ENCODE assay signal across 9 cellular contexts in genomic region chr7:137932881-137933269, GRCh38.
DNase-seq lines count a peak whose midpoint lies in the region; ATAC-seq and TF ChIP-seq lines count a peak whose summit lies in the region.
"Had no signal": no experiment of that assay in that cellular context is flagged by ENCODE, and none has a peak within 500 bp of the region (broad histone marks: within the 10 kb centered on the region; RNA-seq: fewer than 3 reads in every experiment).

No MANE protein-coding gene starts in this region.

- intact Hi-C loops in MCF 10A (cut with micrococcal nuclease): no loop called here

- no peak for TF ChIP-seq CTCF in HFFc6 (IDR thresholded peaks at IDR 0.05)
- no peak for TF ChIP-seq CTCF in MCF 10A (IDR thresholded peaks at IDR 0.05; ENCODE audit: unreplicated experiment)
- no peak for TF ChIP-seq CTCF in suprapubic skin (IDR thresholded peaks at IDR 0.05)

- H3K27me3 Mint-ChIP-seq in HFFc6 (ENCODE audit: insufficient read depth) (peaks cover 1% of the 10 kb centered on the region; the same call in 1 of the 2 replicates), MCF 10A (ENCODE audit: insufficient read depth, unreplicated experiment) (no peaks in the 10 kb centered on the region)

- 39% methylated on average over 5 of the region's 5 CpGs for WGBS in suprapubic skin

- peak overlapping the region; percentile 89 for H3K27ac Mint-ChIP-seq in HFFc6
- no peak overlapping the region for H3K27ac Mint-ChIP-seq in MCF 10A (ENCODE audit: low read depth, unreplicated experiment)

- H3K36me3 Mint-ChIP-seq in HFFc6 (ENCODE audit: low read depth): peaks cover 27% of the 10 kb centered on the region
- H3K36me3 Mint-ChIP-seq in MCF 10A (ENCODE audit: insufficient read depth, unreplicated experiment): peaks cover 20% of the 10 kb centered on the region

- H3K9me3 Mint-ChIP-seq in HFFc6: no peaks in the 10 kb centered on the region
- H3K9me3 Mint-ChIP-seq in MCF 10A (ENCODE audit: unreplicated experiment): no peaks in the 10 kb centered on the region

- H3K27ac ChIP-seq in layer of hippocampus (ENCODE audit: low read depth, low read length) (peak overlapping the region; percentile 78), suprapubic skin (peak overlapping the region; percentile 84)

- CTCF ChIA-PET in MCF 10A (lab: Yijun Ruan, JAX): interaction anchor here (1.0 to 2.1 kb wide), 5 partner anchors 9 to 70 kb away, joined by 3 to 12 read pairs (median 4); partner anchors contain the start of gene CREB3L2

- no peak for TF ChIP-seq POLR2A in suprapubic skin (IDR thresholded peaks at IDR 0.05)

- no peak overlapping the region for H3K4me3 ChIP-seq in suprapubic skin

- BruUV-seq in MCF 10A (replicated peaks; lab: Mats Ljungman, UMichigan): no TSS peak

- TF ChIP-seq EP300 in suprapubic skin (IDR thresholded peaks at IDR 0.05): no peak

- peaks cover 2% of the 10 kb centered on the region for H3K36me3 ChIP-seq in suprapubic skin

- no peak for ATAC-seq in GM21723 (IDR thresholded peaks at IDR 0.05; ENCODE audit: unreplicated experiment)
- no peak for ATAC-seq in HG02840 (IDR thresholded peaks at IDR 0.05; ENCODE audit: low FRiP score, unreplicated experiment)

- POLR2A ChIA-PET in MCF 10A (lab: Yijun Ruan, JAX): interaction anchor here (0.8 to 6.8 kb wide), 5 partner anchors 9 to 67 kb away, joined by 3 to 52 read pairs (median 7); partner anchors contain the start of gene CREB3L2

- no peaks in the 10 kb centered on the region for H3K9me3 ChIP-seq in suprapubic skin

- peaks cover 53% of the 10 kb centered on the region for H3K4me1 ChIP-seq in suprapubic skin

- DNase-seq in HFFc6: peak; percentile 54
- peak; percentile 54 for DNase-seq in MCF 10A (ENCODE audit: unreplicated experiment)
- DNase-seq in suprapubic skin (ENCODE audit: low spot score in 2 of 2): no peak
- no peak for DNase-seq in SW480 (ENCODE audit: low spot score)
- no peak for DNase-seq in DMS79 (lab: John Stamatoyannopoulos, UW)
- DNase-seq: NCI-H1105 had no signal

- H3K4me1 Mint-ChIP-seq in HFFc6 (ENCODE audit: low read depth) (peaks cover 84% of the 10 kb centered on the region), MCF 10A (ENCODE audit: insufficient read depth, unreplicated experiment) (peaks cover 51% of the 10 kb centered on the region)

- H3K27me3 ChIP-seq in layer of hippocampus (ENCODE audit: control insufficient read depth, insufficient read depth, low read length) (no peaks in the 10 kb centered on the region), suprapubic skin (no peaks in the 10 kb centered on the region)

- H3K4me3 Mint-ChIP-seq in HFFc6: peak overlapping the region; percentile 71
- no peak overlapping the region for H3K4me3 Mint-ChIP-seq in MCF 10A (ENCODE audit: unreplicated experiment)

Comparison
In these comparisons a context has a peak if more than half of its experiments do, and no peak if none do; other contexts are left out.
1. DNase-seq: peak in HFFc6 (single experiment) and MCF 10A (single experiment); none in suprapubic skin (0 of 2), SW480 (single experiment) and DMS79 (single experiment).